ENCODE assay signal across 19 cellular contexts in genomic region chr6:127073222-127073621, GRCh38. TPM values are rescaled to one million over a fixed set of nuclear protein-coding genes. Genes with fewer than 3 reads are reported as not detected.
A peak's percentile ranks its signal among the peaks of the same experiment; 100 is the strongest.
DNase-seq lines count a peak whose midpoint lies in the region; ATAC-seq, FAIRE-seq and TF ChIP-seq lines count a peak whose summit lies in the region.
"Had no signal": no experiment of that assay in that cellular context is flagged by ENCODE, and none has a peak within 500 bp of the region (broad histone marks: within the 10 kb centered on the region; RNA-seq: fewer than 3 reads in every experiment).

No MANE protein-coding gene starts in this region.

- TF ChIP-seq POLR2A in GM12891 (IDR thresholded peaks at IDR 0.05; ENCODE audit: low read depth, low read length) = no peak

- no peaks in the 10 kb centered on the region for H3K4me1 ChIP-seq in naive thymus-derived CD4-positive, alpha-beta T cell (ENCODE audit: control insufficient read depth in 2 of 2, insufficient read depth in 2 of 2, low read length in 2 of 2)
- H3K4me1 ChIP-seq: foreskin keratinocyte had no signal

- H3K4me1 Mint-ChIP-seq in naive thymus-derived CD4-positive, alpha-beta T cell = no peaks in the 10 kb centered on the region
- H3K4me1 Mint-ChIP-seq: naive B cell had no signal

- H3K27me3 Mint-ChIP-seq in naive thymus-derived CD4-positive, alpha-beta T cell = peaks cover 0 to 22% (median 9%) of the 10 kb centered on the region in 5 donors

- H3K27ac Mint-ChIP-seq in naive thymus-derived CD4-positive, alpha-beta T cell = no peak overlapping the region
- H3K27ac Mint-ChIP-seq: naive B cell had no signal

- CTCF ChIA-PET in naive thymus-derived CD4-positive, alpha-beta T cell (lab: Charles Lee) = no interaction called here

- DNase-seq in GM12891 (ENCODE audit: insufficient read length, low spot score) (no peak), mucosa of gallbladder (ENCODE audit: low spot score) (no peak), left colon (no peak), NCI-H510A (lab: John Stamatoyannopoulos, UW) (no peak)
- no peak for DNase-seq in naive thymus-derived CD4-positive, alpha-beta T cell
- DNase-seq: activated CD8-positive, alpha-beta memory T cell treated with anti-CD3 and anti-CD28 coated beads for 24 hours; activated effector memory CD4-positive, alpha-beta T cell treated with Interleukin-2 at 50 U/mL for 16 hours; amygdala; foreskin keratinocyte; naive B cell; psoas muscle; RPMI8226; substantia nigra had no signal

- ATAC-seq in GM19452 (IDR thresholded peaks at IDR 0.05; ENCODE audit: unreplicated experiment) (peak; percentile 67), HG02885 (IDR thresholded peaks at IDR 0.05; ENCODE audit: poor library complexity, unreplicated experiment) (peak; percentile 56), HG03442 (IDR thresholded peaks at IDR 0.05; ENCODE audit: unreplicated experiment) (peak; percentile 52), left colon (no peak)
- ATAC-seq in naive thymus-derived CD4-positive, alpha-beta T cell = no peak
- ATAC-seq: foreskin keratinocyte, HepG2, psoas muscle had no signal

- H3K36me3 Mint-ChIP-seq in naive thymus-derived CD4-positive, alpha-beta T cell = no peaks in the 10 kb centered on the region
- H3K36me3 Mint-ChIP-seq: naive B cell had no signal

- peaks cover 0 to 3% (median 0%) of the 10 kb centered on the region in 11 donors for H3K9me3 Mint-ChIP-seq in naive thymus-derived CD4-positive, alpha-beta T cell

- intact Hi-C loops in left colon (cut with DNase I, micrococcal nuclease) = no loop called here
- intact Hi-C loops in naive thymus-derived CD4-positive, alpha-beta T cell (cut with micrococcal nuclease) = no loop called here

- no peaks in the 10 kb centered on the region for H3K27me3 ChIP-seq in naive thymus-derived CD4-positive, alpha-beta T cell (ENCODE audit: control insufficient read depth in 2 of 2, insufficient read depth in 2 of 2, low read length in 2 of 2)

- no peak overlapping the region for H3K27ac ChIP-seq in naive thymus-derived CD4-positive, alpha-beta T cell (ENCODE audit: low read depth, low read length)
- H3K27ac ChIP-seq: foreskin keratinocyte, psoas muscle, VCaP had no signal

- H3K9me3 ChIP-seq in naive thymus-derived CD4-positive, alpha-beta T cell (ENCODE audit: control insufficient read depth in 2 of 3, low read length in 3 of 3) = no peaks in the 10 kb centered on the region
- H3K9me3 ChIP-seq: psoas muscle had no signal

- no peak overlapping the region for H3K4me3 Mint-ChIP-seq in naive thymus-derived CD4-positive, alpha-beta T cell
- H3K4me3 Mint-ChIP-seq: naive B cell had no signal

- no peaks in the 10 kb centered on the region for H3K36me3 ChIP-seq in naive thymus-derived CD4-positive, alpha-beta T cell (ENCODE audit: control insufficient read depth in 2 of 3, insufficient read depth in 3 of 3, low read length in 3 of 3)

- no peak for FAIRE-seq in GM12891 (lab: Jason Lieb, UNC)
- FAIRE-seq: HepG2 had no signal

- POLR2A ChIA-PET in naive thymus-derived CD4-positive, alpha-beta T cell (lab: Charles Lee) = no interaction called here

- no peak overlapping the region for H3K4me3 ChIP-seq in naive thymus-derived CD4-positive, alpha-beta T cell (ENCODE audit: low read length)
- H3K4me3 ChIP-seq: psoas muscle had no signal

TF ChIP-seq in GM12891, 5 proteins besides CTCF, POLR2A, EP300 and RAD21:
- TF ChIP-seq PAX5 (IDR thresholded peaks at IDR 0.05; ENCODE audit: insufficient read depth, low read length, severe bottlenecking) = no peak
- peak; percentile 26; the same call in 1 of the 2 replicates for TF ChIP-seq SPI1 (IDR thresholded peaks at IDR 0.05; ENCODE audit: low read depth, low read length)
- TF ChIP-seq TAF1 (IDR thresholded peaks at IDR 0.05; ENCODE audit: low read depth, low read length) = no peak
- no peak for TF ChIP-seq POLR2AphosphoS5 (IDR thresholded peaks at IDR 0.05; ENCODE audit: low read depth, low read length)
- TF ChIP-seq POU2F2 (IDR thresholded peaks at IDR 0.05; ENCODE audit: low read depth, low read length) = no peak

RNA-seq across cellular contexts. Expression of gene RSPO3, which starts 45.2 kb away (rescaled TPM):
- 0.04 TPM for polyA plus RNA-seq in GM12891 (2012; ENCODE audit: low read depth, missing spikeins)
- total RNA-seq in mucosa of gallbladder (3.4 TPM), left colon (1 to 10 TPM; 2.3 to 6.2 TPM)
- not detected for total RNA-seq in naive thymus-derived CD4-positive, alpha-beta T cell
- not detected for polyA plus RNA-seq in naive thymus-derived CD4-positive, alpha-beta T cell
- total RNA-seq: foreskin keratinocyte, G401, HepG2 had no signal
- polyA plus RNA-seq: foreskin keratinocyte, HepG2 had no signal

Comparison
In these comparisons a context has a peak if more than half of its experiments do, and no peak if none do; other contexts are left out.
1. ATAC-seq: peak in GM19452 (single experiment), HG02885 (single experiment) and HG03442 (single experiment); none in left colon (single experiment) and naive thymus-derived CD4-positive, alpha-beta T cell (single experiment).